Comparison of ENCODE assay signal across 1 cellular context in the genomic region with DNA sequence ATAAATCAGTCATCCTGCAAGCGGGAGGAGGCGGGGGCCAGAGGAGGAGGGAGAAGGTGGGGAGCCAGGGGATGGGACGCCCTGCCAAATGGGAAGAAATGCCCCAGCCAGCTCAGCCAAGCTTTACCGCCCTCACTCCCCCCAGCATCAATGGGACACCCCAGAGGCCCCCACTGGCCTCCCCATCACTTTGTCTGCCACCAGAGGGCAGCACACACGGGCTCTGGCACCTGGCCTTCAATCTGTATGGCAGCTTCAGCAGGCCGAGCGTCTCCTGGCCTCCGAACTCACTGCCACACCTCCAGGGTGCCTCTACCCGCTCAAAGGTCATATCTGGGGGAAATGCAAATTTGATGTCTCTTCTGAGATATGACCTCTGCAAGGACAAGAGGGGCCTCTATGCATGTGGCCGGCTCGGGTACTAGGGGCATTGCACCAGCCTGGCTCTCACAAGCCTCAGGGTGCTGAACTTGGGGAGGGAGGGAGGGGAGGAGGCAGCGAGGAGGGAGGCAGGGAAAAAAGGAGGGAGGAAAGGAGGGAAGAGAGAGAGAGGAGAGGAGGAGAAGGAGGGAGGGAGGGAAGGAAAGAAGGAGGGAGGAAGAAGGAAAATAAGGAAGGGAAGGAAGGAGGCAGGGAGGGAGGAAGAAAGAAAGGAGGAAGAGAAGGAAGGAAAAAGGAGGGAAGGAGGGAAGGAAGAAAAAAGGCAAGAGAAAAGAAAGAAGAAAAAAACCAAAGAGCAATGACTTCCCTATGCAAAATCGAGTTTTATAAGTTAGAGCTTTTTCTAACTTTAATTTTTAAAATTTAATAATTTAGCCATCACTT.
TF ChIP-seq lines count a peak whose summit lies in the region.

No MANE protein-coding gene starts in this region.

TF ChIP-seq in GM23338, 12 proteins besides CTCF, POLR2A, EP300 and RAD21:
- TF ChIP-seq EZH2phosphoT487 (IDR thresholded peaks at IDR 0.05; ENCODE audit: unreplicated experiment) (no peak), STAT1 (IDR thresholded peaks at IDR 0.05; ENCODE audit: unreplicated experiment) (no peak), ZNF331 (CRISPR knock-in tag; IDR thresholded peaks at IDR 0.05; ENCODE audit: low read depth) (no peak), ZNF114 (CRISPR knock-in tag; IDR thresholded peaks at IDR 0.05) (no peak), JUNB (IDR thresholded peaks at IDR 0.05; ENCODE audit: unreplicated experiment) (no peak), CREB1 (CRISPR knock-in tag; IDR thresholded peaks at IDR 0.05; ENCODE audit: low read depth) (no peak), POLR2AphosphoS5 (IDR thresholded peaks at IDR 0.05; ENCODE audit: low read depth) (no peak), EZH2 (IDR thresholded peaks at IDR 0.05; ENCODE audit: low read depth, unreplicated experiment) (no peak), NANOG (IDR thresholded peaks at IDR 0.05; ENCODE audit: borderline replicate concordance) (no peak)
- TF ChIP-seq, protein P1, sequence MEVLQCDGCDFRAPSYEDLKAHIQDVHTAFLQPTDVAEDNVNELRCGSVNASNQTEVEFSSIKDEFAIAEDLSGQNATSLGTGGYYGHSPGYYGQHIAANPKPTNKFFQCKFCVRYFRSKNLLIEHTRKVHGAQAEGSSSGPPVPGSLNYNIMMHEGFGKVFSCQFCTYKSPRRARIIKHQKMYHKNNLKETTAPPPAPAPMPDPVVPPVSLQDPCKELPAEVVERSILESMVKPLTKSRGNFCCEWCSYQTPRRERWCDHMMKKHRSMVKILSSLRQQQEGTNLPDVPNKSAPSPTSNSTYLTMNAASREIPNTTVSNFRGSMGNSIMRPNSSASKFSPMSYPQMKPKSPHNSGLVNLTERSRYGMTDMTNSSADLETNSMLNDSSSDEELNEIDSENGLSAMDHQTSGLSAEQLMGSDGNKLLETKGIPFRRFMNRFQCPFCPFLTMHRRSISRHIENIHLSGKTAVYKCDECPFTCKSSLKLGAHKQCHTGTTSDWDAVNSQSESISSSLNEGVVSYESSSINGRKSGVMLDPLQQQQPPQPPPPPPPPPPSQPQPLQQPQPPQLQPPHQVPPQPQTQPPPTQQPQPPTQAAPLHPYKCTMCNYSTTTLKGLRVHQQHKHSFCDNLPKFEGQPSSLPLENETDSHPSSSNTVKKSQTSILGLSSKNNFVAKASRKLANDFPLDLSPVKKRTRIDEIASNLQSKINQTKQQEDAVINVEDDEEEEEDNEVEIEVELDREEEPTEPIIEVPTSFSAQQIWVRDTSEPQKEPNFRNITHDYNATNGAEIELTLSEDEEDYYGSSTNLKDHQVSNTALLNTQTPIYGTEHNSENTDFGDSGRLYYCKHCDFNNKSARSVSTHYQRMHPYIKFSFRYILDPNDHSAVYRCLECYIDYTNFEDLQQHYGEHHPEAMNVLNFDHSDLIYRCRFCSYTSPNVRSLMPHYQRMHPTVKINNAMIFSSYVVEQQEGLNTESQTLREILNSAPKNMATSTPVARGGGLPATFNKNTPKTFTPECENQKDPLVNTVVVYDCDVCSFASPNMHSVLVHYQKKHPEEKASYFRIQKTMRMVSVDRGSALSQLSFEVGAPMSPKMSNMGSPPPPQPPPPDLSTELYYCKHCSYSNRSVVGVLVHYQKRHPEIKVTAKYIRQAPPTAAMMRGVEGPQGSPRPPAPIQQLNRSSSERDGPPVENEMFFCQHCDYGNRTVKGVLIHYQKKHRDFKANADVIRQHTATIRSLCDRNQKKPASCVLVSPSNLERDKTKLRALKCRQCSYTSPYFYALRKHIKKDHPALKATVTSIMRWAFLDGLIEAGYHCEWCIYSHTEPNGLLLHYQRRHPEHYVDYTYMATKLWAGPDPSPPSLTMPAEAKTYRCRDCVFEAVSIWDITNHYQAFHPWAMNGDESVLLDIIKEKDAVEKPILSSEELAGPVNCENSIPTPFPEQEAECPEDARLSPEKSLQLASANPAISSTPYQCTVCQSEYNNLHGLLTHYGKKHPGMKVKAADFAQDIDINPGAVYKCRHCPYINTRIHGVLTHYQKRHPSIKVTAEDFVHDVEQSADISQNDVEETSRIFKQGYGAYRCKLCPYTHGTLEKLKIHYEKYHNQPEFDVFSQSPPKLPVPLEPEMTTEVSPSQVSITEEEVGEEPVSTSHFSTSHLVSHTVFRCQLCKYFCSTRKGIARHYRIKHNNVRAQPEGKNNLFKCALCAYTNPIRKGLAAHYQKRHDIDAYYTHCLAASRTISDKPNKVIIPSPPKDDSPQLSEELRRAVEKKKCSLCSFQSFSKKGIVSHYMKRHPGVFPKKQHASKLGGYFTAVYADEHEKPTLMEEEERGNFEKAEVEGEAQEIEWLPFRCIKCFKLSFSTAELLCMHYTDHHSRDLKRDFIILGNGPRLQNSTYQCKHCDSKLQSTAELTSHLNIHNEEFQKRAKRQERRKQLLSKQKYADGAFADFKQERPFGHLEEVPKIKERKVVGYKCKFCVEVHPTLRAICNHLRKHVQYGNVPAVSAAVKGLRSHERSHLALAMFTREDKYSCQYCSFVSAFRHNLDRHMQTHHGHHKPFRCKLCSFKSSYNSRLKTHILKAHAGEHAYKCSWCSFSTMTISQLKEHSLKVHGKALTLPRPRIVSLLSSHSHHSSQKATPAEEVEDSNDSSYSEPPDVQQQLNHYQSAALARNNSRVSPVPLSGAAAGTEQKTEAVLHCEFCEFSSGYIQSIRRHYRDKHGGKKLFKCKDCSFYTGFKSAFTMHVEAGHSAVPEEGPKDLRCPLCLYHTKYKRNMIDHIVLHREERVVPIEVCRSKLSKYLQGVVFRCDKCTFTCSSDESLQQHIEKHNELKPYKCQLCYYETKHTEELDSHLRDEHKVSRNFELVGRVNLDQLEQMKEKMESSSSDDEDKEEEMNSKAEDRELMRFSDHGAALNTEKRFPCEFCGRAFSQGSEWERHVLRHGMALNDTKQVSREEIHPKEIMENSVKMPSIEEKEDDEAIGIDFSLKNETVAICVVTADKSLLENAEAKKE (CRISPR knock-in tag; IDR thresholded peaks at IDR 0.05), result no peak
- TF ChIP-seq, protein P2, sequence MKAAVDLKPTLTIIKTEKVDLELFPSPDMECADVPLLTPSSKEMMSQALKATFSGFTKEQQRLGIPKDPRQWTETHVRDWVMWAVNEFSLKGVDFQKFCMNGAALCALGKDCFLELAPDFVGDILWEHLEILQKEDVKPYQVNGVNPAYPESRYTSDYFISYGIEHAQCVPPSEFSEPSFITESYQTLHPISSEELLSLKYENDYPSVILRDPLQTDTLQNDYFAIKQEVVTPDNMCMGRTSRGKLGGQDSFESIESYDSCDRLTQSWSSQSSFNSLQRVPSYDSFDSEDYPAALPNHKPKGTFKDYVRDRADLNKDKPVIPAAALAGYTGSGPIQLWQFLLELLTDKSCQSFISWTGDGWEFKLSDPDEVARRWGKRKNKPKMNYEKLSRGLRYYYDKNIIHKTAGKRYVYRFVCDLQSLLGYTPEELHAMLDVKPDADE (IDR thresholded peaks at IDR 0.05), result no peak
- TF ChIP-seq, protein P3, sequence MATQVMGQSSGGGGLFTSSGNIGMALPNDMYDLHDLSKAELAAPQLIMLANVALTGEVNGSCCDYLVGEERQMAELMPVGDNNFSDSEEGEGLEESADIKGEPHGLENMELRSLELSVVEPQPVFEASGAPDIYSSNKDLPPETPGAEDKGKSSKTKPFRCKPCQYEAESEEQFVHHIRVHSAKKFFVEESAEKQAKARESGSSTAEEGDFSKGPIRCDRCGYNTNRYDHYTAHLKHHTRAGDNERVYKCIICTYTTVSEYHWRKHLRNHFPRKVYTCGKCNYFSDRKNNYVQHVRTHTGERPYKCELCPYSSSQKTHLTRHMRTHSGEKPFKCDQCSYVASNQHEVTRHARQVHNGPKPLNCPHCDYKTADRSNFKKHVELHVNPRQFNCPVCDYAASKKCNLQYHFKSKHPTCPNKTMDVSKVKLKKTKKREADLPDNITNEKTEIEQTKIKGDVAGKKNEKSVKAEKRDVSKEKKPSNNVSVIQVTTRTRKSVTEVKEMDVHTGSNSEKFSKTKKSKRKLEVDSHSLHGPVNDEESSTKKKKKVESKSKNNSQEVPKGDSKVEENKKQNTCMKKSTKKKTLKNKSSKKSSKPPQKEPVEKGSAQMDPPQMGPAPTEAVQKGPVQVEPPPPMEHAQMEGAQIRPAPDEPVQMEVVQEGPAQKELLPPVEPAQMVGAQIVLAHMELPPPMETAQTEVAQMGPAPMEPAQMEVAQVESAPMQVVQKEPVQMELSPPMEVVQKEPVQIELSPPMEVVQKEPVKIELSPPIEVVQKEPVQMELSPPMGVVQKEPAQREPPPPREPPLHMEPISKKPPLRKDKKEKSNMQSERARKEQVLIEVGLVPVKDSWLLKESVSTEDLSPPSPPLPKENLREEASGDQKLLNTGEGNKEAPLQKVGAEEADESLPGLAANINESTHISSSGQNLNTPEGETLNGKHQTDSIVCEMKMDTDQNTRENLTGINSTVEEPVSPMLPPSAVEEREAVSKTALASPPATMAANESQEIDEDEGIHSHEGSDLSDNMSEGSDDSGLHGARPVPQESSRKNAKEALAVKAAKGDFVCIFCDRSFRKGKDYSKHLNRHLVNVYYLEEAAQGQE (IDR thresholded peaks at IDR 0.05; ENCODE audit: unreplicated experiment), result no peak
